In the genomic region with DNA sequence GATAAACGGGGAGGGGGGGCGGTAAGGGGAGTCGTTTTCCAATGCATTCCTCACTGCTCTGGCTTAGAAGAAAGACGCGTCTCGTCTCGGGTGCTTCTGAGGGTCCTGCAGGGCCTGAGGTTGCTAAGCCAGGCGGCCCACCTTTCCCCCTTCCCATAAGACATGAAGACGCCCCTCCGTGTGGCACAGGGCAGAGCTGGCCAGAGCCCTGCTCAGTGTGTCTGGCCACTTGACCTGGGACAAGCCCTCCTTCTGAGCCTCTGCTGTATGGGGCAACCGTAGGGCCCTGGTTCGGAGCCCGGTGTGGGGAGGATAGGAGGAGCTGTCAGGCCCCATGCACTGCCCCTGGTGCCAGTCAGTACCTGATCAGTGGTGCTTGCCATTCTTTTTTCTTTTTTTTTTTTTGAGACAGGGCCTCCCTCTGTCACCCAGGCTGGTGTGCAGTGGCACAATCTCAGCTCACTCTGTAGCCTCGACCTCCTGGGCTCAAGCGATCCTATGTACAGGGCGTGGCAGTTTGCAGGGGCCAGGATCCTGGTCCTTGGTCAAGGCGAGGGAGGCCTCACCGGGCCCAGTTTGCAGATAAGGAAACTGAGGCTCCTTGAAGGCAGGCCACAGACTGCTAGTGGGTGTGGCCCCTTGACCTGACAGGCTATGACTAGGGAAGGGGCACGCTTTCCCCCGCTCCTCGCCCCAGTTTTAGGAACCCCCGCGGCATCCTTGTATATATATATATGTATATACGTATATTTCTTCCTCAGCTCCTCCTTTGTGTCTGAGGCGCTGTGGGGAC, we compare ENCODE assay signal across 19 cellular contexts.
DNase-seq lines count a peak whose midpoint lies in the region; TF ChIP-seq lines count a peak whose summit lies in the region.
"Had no signal": no experiment of that assay in that cellular context is flagged by ENCODE, and none has a peak within 500 bp of the region (broad histone marks: within the 10 kb centered on the region; RNA-seq: fewer than 3 reads in every experiment).

No MANE protein-coding gene starts in this region.

- H3K4me3 ChIP-seq in H7 (ENCODE audit: insufficient read depth, low read depth, low read length) (no peak overlapping the region), mesenchymal stem cell (ENCODE audit: insufficient read depth in 1 of 2, low read depth in 1 of 2, low read length in 2 of 2) (no peak overlapping the region), sigmoid colon (no peak overlapping the region), smooth muscle cell (no peak overlapping the region)
- H3K4me3 ChIP-seq: gastrocnemius medialis, K562, lung, spleen had no signal

- DNase-seq in H7 (peak; percentile 61), mesenchymal stem cell (no peak), sigmoid colon (no peak), smooth muscle cell (lab: John Stamatoyannopoulos, UW; ENCODE audit: unreplicated experiment) (no peak), NCI-H446 treated with DMSO at 0.1 percent for 48 hours (lab: John Stamatoyannopoulos, UW) (no peak), NCI-H1694 (lab: John Stamatoyannopoulos, UW) (no peak)
- DNase-seq in effector CD4-positive, alpha-beta T cell, result no peak
- DNase-seq: activated CD4-positive, alpha-beta memory T cell treated with anti-CD3 and anti-CD28 coated beads for 36 hours; activated CD8-positive, alpha-beta memory T cell treated with anti-CD3 and anti-CD28 coated beads, Interleukin-2, amount 50 U/mL, for 48 hours; EL; gastrocnemius medialis; NCI-H2081 treated with DMSO at 0.1 percent for 48 hours; NCI-H345; NCI-H774; spleen; stimulated activated CD4-positive, alpha-beta T cell treated with anti-CD3 and anti-CD28 coated beads, Interleukin-2, amount 100 ng/mL, for 48 hours had no signal

- H3K79me2 ChIP-seq in smooth muscle cell (ENCODE audit: low read depth), result no peaks in the 10 kb centered on the region

- H3K27ac ChIP-seq in angular gyrus (ENCODE audit: low read depth, low read length) (peak overlapping the region; percentile 53), mesenchymal stem cell (ENCODE audit: low read length, poor library complexity, severe bottlenecking) (no peak overlapping the region), sigmoid colon (peak overlapping the region; percentile 43 to 71 (median 69)), smooth muscle cell (ENCODE audit: low read depth) (no peak overlapping the region)
- H3K27ac ChIP-seq: gastrocnemius medialis had no signal

- H2AFZ ChIP-seq in mesenchymal stem cell (ENCODE audit: low read depth, low read length) (no peak overlapping the region), smooth muscle cell (ENCODE audit: low read depth) (no peak overlapping the region)

- H3K9me3 ChIP-seq in mesenchymal stem cell (ENCODE audit: control insufficient read depth, low read length) (peaks cover 4% of the 10 kb centered on the region), sigmoid colon (peaks cover 0 to 2% (median under 1%) of the 10 kb centered on the region in 4 donors), smooth muscle cell (replicated peaks; ENCODE audit: low read depth) (no peaks in the 10 kb centered on the region)
- H3K9me3 ChIP-seq: gastrocnemius medialis had no signal

- H3K4ac ChIP-seq in mesenchymal stem cell (ENCODE audit: low read depth in 1 of 2, low read length in 2 of 2), result peak overlapping the region; percentile 1 to 95

- WGBS in mesenchymal stem cell, result 86% methylated on average over 18 of the region's 25 CpGs
- WGBS in sigmoid colon, 2 donors, result 79 to 82% methylated on average over 25 of the region's 25 CpGs
- WGBS in smooth muscle cell (ENCODE audit: low lambda C conversion rate), result 84% methylated on average over 24 of the region's 25 CpGs

- intact Hi-C loops in sigmoid colon (cut with DNase I), result no loop called here

- H4K91ac ChIP-seq in mesenchymal stem cell (ENCODE audit: low read length), result peak overlapping the region; percentile 90

- no peaks in the 10 kb centered on the region for H4K20me1 ChIP-seq in smooth muscle cell (ENCODE audit: low read depth)

- H3K9ac ChIP-seq in mesenchymal stem cell (ENCODE audit: low read length) (no peak overlapping the region), smooth muscle cell (ENCODE audit: low read depth) (no peak overlapping the region)

- no peak overlapping the region for H2BK5ac ChIP-seq in mesenchymal stem cell (ENCODE audit: low read depth, low read length, poor library complexity, severe bottlenecking)

- H2BK12ac ChIP-seq in mesenchymal stem cell (ENCODE audit: low read length in 2 of 2), result peak overlapping the region; percentile 94 to 97

- peak overlapping the region in 1 of 2 experiments; percentile 76 for H3K14ac ChIP-seq in mesenchymal stem cell (ENCODE audit: low read length in 2 of 2)

- peak overlapping the region; percentile 70 for H2AK5ac ChIP-seq in mesenchymal stem cell (ENCODE audit: low read length, severe bottlenecking)

- no peak overlapping the region for H4K8ac ChIP-seq in mesenchymal stem cell (ENCODE audit: low read length)

- H3K4me2 ChIP-seq in mesenchymal stem cell (ENCODE audit: low read length, poor library complexity, severe bottlenecking) (no peak overlapping the region), smooth muscle cell (no peak overlapping the region)

- H3K36me3 ChIP-seq in H7 (replicated peaks; ENCODE audit: control insufficient read depth, insufficient read depth, low read length), result no peaks in the 10 kb centered on the region
- no peaks in the 10 kb centered on the region for H3K36me3 ChIP-seq in mesenchymal stem cell (ENCODE audit: control insufficient read depth in 1 of 2, insufficient read depth in 2 of 2, low read depth in 1 of 2, low read length in 2 of 2)
- H3K36me3 ChIP-seq in sigmoid colon, result no peaks in the 10 kb centered on the region
- no peaks in the 10 kb centered on the region for H3K36me3 ChIP-seq in smooth muscle cell (ENCODE audit: low read depth)
- H3K36me3 ChIP-seq: gastrocnemius medialis, spleen had no signal

- peaks cover 17% of the 10 kb centered on the region for H3F3A ChIP-seq in smooth muscle cell (ENCODE audit: low read depth)

- H3K27me3 ChIP-seq in H7 (ENCODE audit: control insufficient read depth, insufficient read depth, low read length) (no peaks in the 10 kb centered on the region), mesenchymal stem cell (ENCODE audit: control insufficient read depth in 1 of 2, insufficient read depth in 1 of 2, low read length in 2 of 2) (no peaks in the 10 kb centered on the region), sigmoid colon (peaks cover 0 to 8% (median 0%) of the 10 kb centered on the region in 3 donors), smooth muscle cell (ENCODE audit: low read depth) (no peaks in the 10 kb centered on the region)

- TF ChIP-seq EP300 in sigmoid colon (IDR thresholded peaks at IDR 0.05), result no peak

- no peak for TF ChIP-seq POLR2A in sigmoid colon (IDR thresholded peaks at IDR 0.05)

- TF ChIP-seq CTCF in sigmoid colon (IDR thresholded peaks at IDR 0.05) (no peak), smooth muscle cell (IDR thresholded peaks at IDR 0.05; ENCODE audit: borderline replicate concordance, insufficient read depth, poor library complexity, severe bottlenecking) (no peak)

- H2BK15ac ChIP-seq in mesenchymal stem cell (ENCODE audit: low read depth, poor library complexity, severe bottlenecking), result peak overlapping the region; percentile 78

- H3K79me1 ChIP-seq in mesenchymal stem cell (replicated peaks; ENCODE audit: low read length, poor library complexity, severe bottlenecking), result no peaks in the 10 kb centered on the region

- H2BK120ac ChIP-seq in mesenchymal stem cell (ENCODE audit: low read depth, low read length), result peak overlapping the region; percentile 69

- H3K4me1 ChIP-seq in mesenchymal stem cell (ENCODE audit: control insufficient read depth, insufficient read depth, low read depth, low read length) (peaks cover 30% of the 10 kb centered on the region), sigmoid colon (peaks cover 0 to 29% (median 27%) of the 10 kb centered on the region in 4 donors), smooth muscle cell (ENCODE audit: low read depth) (peaks cover 14% of the 10 kb centered on the region)

- H3K23ac ChIP-seq in mesenchymal stem cell (ENCODE audit: low read length in 2 of 2), result no peak overlapping the region

- peak overlapping the region; percentile 40 to 94 for H3K18ac ChIP-seq in mesenchymal stem cell (ENCODE audit: low read depth in 1 of 2, low read length in 2 of 2)

Comparison
In these comparisons a context has a peak if more than half of its experiments do, and no peak if none do; other contexts are left out.
1. H3K27ac ChIP-seq: peak in angular gyrus (single experiment) and sigmoid colon (4 of 4); none in mesenchymal stem cell (single experiment) and smooth muscle cell (single experiment).